1 cellular context compared by ENCODE assay signal in genomic region chr19:10660346-10660745, GRCh38.
TF ChIP-seq lines count a peak whose summit lies in the region.

No MANE protein-coding gene starts in this region.

TF ChIP-seq in K562, 482 proteins besides CTCF, POLR2A, EP300 and RAD21:
- no peak for TF ChIP-seq ZNF174 (CRISPR knock-in tag; IDR thresholded peaks at IDR 0.05)
- TF ChIP-seq POLR2AphosphoS5 (IDR thresholded peaks at IDR 0.05; ENCODE audit: control insufficient read depth, insufficient read depth, low read depth, low read length): 0 out of 2 replicates have a peak, but pooled peaks have one; percentile 8
TF ChIP-seq in K562: peak in this region for 1.
